ENCODE assay signal across 8 cellular contexts in the genomic region with DNA sequence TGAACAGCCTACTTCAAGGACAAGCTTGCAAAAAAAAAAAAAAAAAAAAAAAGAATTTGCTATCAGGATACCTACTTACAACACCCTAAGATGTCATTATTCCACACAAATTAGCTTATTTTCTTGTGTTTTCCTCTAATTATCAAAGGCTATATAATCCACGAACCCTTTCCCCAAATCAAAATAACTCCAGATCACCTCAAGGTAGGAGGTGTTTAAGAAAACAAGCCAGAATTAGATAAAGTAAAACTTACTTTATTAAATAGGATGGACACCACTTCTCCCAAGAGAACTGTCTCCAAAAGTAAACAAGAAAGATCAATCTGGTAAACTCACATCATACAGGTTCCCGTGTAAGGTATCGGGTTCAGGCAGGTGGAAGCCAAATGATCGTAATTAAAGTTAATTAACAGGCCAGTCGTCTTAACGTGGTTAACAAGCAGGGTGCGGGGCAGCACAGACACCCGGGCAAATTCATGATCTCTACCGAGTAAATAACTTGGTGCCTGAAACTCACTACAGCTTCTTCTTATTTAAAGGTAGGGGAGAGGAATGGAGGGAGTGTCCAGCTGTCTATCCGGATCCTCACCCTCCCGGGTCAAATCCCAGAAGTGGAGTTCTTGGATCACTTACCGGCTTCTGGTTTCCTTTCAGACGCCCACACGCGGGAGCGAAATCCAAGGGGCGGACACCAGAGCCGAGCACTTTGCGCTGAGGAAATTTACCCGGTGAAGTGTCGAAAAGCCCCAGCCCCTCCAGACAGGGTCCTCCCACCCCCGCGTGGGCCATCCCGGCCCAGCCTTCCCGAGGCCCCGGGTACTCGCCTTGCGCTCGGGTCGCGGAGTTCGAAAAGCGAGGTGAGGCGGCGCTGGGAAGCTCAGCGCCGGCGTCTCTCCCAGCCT. TPM values are rescaled to one million over a fixed set of nuclear protein-coding genes. Genes with fewer than 3 reads are reported as not detected.
DNase-seq lines count a peak whose midpoint lies in the region; ATAC-seq and TF ChIP-seq lines count a peak whose summit lies in the region.

No MANE protein-coding gene starts in this region.

- peak overlapping the region; percentile 95 for H2AFZ ChIP-seq in GM23338

- ATAC-seq in GM23338 (peak; percentile 15), esophagus mucosa (peak; percentile 50)
- ATAC-seq in naive thymus-derived CD8-positive, alpha-beta T cell = peak; percentile 28 to 29
- ATAC-seq in stimulated activated naive CD8-positive, alpha-beta T cell treated with anti-CD3 and anti-CD28 coated beads, Interleukin-15, Interleukin-2, amounts not matched to agents 100 U/mL and 50 U/mL, for 24 hours = peak; percentile 37

- POLR2A ChIA-PET in GM10248 (lab: Yijun Ruan, JAX) = interaction anchor here (0.7 to 2.2 kb wide), 4 partner anchors 11 to 71 kb away, joined by 3 to 14 read pairs (median 4); no protein-coding TSS in a partner anchor
- POLR2A ChIA-PET in naive thymus-derived CD8-positive, alpha-beta T cell (lab: Charles Lee) = interaction anchor here (0.7 to 5.8 kb wide), 13 partner anchors 8 to 1889 kb away, joined by 3 to 99 read pairs (median 3); no protein-coding TSS in a partner anchor

- H3K27ac ChIP-seq in GM23338 (ENCODE audit: low read depth) = no peak overlapping the region

- peak overlapping the region; percentile 80 for H3K4me2 ChIP-seq in GM23338

- H3K36me3 ChIP-seq in GM23338 (ENCODE audit: insufficient read depth) (no peaks in the 10 kb centered on the region), MG63 (no peaks in the 10 kb centered on the region)

- H3K9me3 ChIP-seq in MG63 = no peaks in the 10 kb centered on the region

- no peaks in the 10 kb centered on the region; the same call in 1 of the 2 replicates for H3F3A ChIP-seq in GM23338 (replicated peaks; ENCODE audit: low read depth)

- no peaks in the 10 kb centered on the region for H3K9me2 ChIP-seq in GM23338 (ENCODE audit: insufficient read depth)

- DNase-seq in GM10248 (ENCODE audit: extremely low spot score) (peak; percentile 25), GM23338 (ENCODE audit: low spot score) (peak; percentile 37), MG63 (peak; percentile 63), OCI-M2 (lab: John Stamatoyannopoulos, UW; ENCODE audit: unreplicated experiment) (no peak)
- peak in 2 of 3 experiments; percentile 23 to 26 for DNase-seq in activated CD8-positive, alpha-beta memory T cell treated with anti-CD3 and anti-CD28 coated beads for 48 hours (ENCODE audit: low read depth in 2 of 3, low spot score in 2 of 3)
- DNase-seq in naive thymus-derived CD8-positive, alpha-beta T cell = peak in 5 of 10 donors; percentile 22 to 60 (median 29)
- DNase-seq in stimulated activated naive CD8-positive, alpha-beta T cell treated with anti-CD3 and anti-CD28 coated beads, Interleukin-15, Interleukin-2, amounts not matched to agents 100 U/mL and 50 U/mL, for 24 hours = peak; percentile 63

- H3K27me3 ChIP-seq in GM23338 (ENCODE audit: insufficient read depth) = peaks cover 42% of the 10 kb centered on the region
- H3K27me3 ChIP-seq in MG63 = no peaks in the 10 kb centered on the region

- no peaks in the 10 kb centered on the region for H3K36me3 Mint-ChIP-seq in GM23338 (ENCODE audit: low read depth)
- H3K36me3 Mint-ChIP-seq in naive thymus-derived CD8-positive, alpha-beta T cell = peaks cover 0 to 7% (median 3%) of the 10 kb centered on the region in 3 donors

- CTCF ChIA-PET in GM10248 (lab: Yijun Ruan, JAX) = interaction anchor here (0.7 to 4.8 kb wide), 16 partner anchors 8 to 155 kb away, joined by 3 to 27 read pairs (median 4); no protein-coding TSS in a partner anchor

- no peaks in the 10 kb centered on the region for H3K4me1 ChIP-seq in GM23338 (ENCODE audit: insufficient read depth)

- H3K79me2 ChIP-seq in GM23338 (replicated peaks; ENCODE audit: insufficient read depth) = no peaks in the 10 kb centered on the region

- peaks cover 10% of the 10 kb centered on the region for H3K27me3 Mint-ChIP-seq in GM23338 (ENCODE audit: insufficient read depth, low read depth, poor library complexity)
- no peaks in the 10 kb centered on the region for H3K27me3 Mint-ChIP-seq in naive thymus-derived CD8-positive, alpha-beta T cell

- H3K4me1 Mint-ChIP-seq in GM23338 = peaks cover 6% of the 10 kb centered on the region
- peaks cover 10 to 45% (median 44%) of the 10 kb centered on the region in 4 donors for H3K4me1 Mint-ChIP-seq in naive thymus-derived CD8-positive, alpha-beta T cell

- no peaks in the 10 kb centered on the region for H3K9me3 Mint-ChIP-seq in GM23338
- peaks cover 0 to 1% (median 0%) of the 10 kb centered on the region in 9 donors for H3K9me3 Mint-ChIP-seq in naive thymus-derived CD8-positive, alpha-beta T cell

- H4K20me1 ChIP-seq in GM23338 (replicated peaks; ENCODE audit: insufficient read depth) = no peaks in the 10 kb centered on the region

- no peak overlapping the region for H3K27ac Mint-ChIP-seq in GM23338
- H3K27ac Mint-ChIP-seq in naive thymus-derived CD8-positive, alpha-beta T cell = peak overlapping the region; percentile 56 to 96 (median 92)

- TF ChIP-seq CTCF in GM10248 (IDR thresholded peaks at IDR 0.05; ENCODE audit: control extremely low read depth, extremely low read depth, low read depth, missing control alignments) (no peak), GM23338 (conservative IDR thresholded peaks at IDR 0.05; ENCODE audit: low read depth in 2 of 2) (no peak)

- H3K4me3 ChIP-seq in GM23338 (peak overlapping the region; percentile 78), MG63 (peak overlapping the region; percentile 60)

- peak overlapping the region; percentile 80 for H3K4me3 Mint-ChIP-seq in GM23338
- peak overlapping the region; percentile 78 to 97 (median 92) for H3K4me3 Mint-ChIP-seq in naive thymus-derived CD8-positive, alpha-beta T cell

TF ChIP-seq in GM23338, 12 proteins besides CTCF, POLR2A, EP300 and RAD21:
- TF ChIP-seq EZH2 (IDR thresholded peaks at IDR 0.05; ENCODE audit: low read depth, unreplicated experiment) = peak; percentile 15
- TF ChIP-seq EZH2phosphoT487 (IDR thresholded peaks at IDR 0.05; ENCODE audit: unreplicated experiment) = no peak

RNA-seq across cellular contexts. Expression of gene ARAP2, which starts 0.7 kb away (rescaled TPM):
- 0.39 and 4.8 TPM in 2 replicates for total RNA-seq in GM23338 (2014; rRNA removed; shearing (Covaris generic))
- 0.21 and 0.92 TPM in 2 replicates for polyA plus RNA-seq in GM23338 (2016; fragmentation: Nextera tagmentation; extraction: Ambion mirVana)
- total RNA-seq in MG63 (2014; rRNA removed; shearing (Covaris generic); ENCODE audit: low replicate concordance) = 1.3 and 1.9 TPM in 2 replicates
- 28.5 TPM for total RNA-seq in esophagus mucosa
- total RNA-seq in naive thymus-derived CD8-positive, alpha-beta T cell = 10 to 100 TPM; 40.7 to 46.3 TPM
- polyA plus RNA-seq in naive thymus-derived CD8-positive, alpha-beta T cell = 10 to 100 TPM; 11.2 to 19.0 (median 11.4) TPM

RNA-seq across cellular contexts. Expression of gene DTHD1, which starts 37.8 kb away (rescaled TPM):
- not detected in 2 replicates for total RNA-seq in GM23338 (2014; rRNA removed; shearing (Covaris generic))
- polyA plus RNA-seq in GM23338 (2016; fragmentation: Nextera tagmentation; extraction: Ambion mirVana) = not detected in 2 replicates
- not detected in 2 replicates for total RNA-seq in MG63 (2014; rRNA removed; shearing (Covaris generic); ENCODE audit: low replicate concordance)
- 0.08 TPM for total RNA-seq in esophagus mucosa
- under 1 TPM; 0.34 to 0.44 TPM for total RNA-seq in naive thymus-derived CD8-positive, alpha-beta T cell
- polyA plus RNA-seq in naive thymus-derived CD8-positive, alpha-beta T cell = 1 to 10 TPM in 1 of 3 donors, under 1 TPM in 1, not detected in 1; 0.08 to 8.1 TPM
